In genomic region chr2:143140864-143141637, GRCh38 we compare ENCODE assay signal across 9 cellular contexts. TPM values are rescaled to one million over a fixed set of nuclear protein-coding genes. Genes with fewer than 3 reads are reported as not detected.
DNase-seq lines count a peak whose midpoint lies in the region; ATAC-seq, FAIRE-seq and TF ChIP-seq lines count a peak whose summit lies in the region.
"Had no signal": no experiment of that assay in that cellular context is flagged by ENCODE, and none has a peak within 500 bp of the region (broad histone marks: within the 10 kb centered on the region; RNA-seq: fewer than 3 reads in every experiment).

No MANE protein-coding gene starts in this region.

- ATAC-seq in right lobe of liver (peak; percentile 12 to 67 (median 35)), HepG2 (no peak), HG03039 (IDR thresholded peaks at IDR 0.05; ENCODE audit: unreplicated experiment) (peak; percentile 78)

- no peaks in the 10 kb centered on the region for H4K20me1 ChIP-seq in HepG2 (ENCODE audit: insufficient read depth, low read length)

- TF ChIP-seq CTCF in right lobe of liver (IDR thresholded peaks at IDR 0.05) = no peak
- no peak for TF ChIP-seq CTCF in HepG2 (CRISPR knock-in tag; IDR thresholded peaks at IDR 0.05)

- no peak overlapping the region for H3K9ac ChIP-seq in HepG2 (ENCODE audit: insufficient read depth, low read depth, low read length)

- in situ Hi-C loops in HepG2 (cut with HindIII; ENCODE audit: extremely low pct_ligation_motif_present, low pct_unique_long_range_greater_than_20kb) = no loop called here

- BruUV-seq in HepG2 (replicated peaks; lab: Mats Ljungman, UMichigan) = no TSS peak

- H3K27me3 ChIP-seq in right lobe of liver (no peaks in the 10 kb centered on the region), HepG2 (ENCODE audit: control insufficient read depth in 1 of 2, insufficient read depth in 2 of 2, low read length in 2 of 2) (no peaks in the 10 kb centered on the region)

- no peak overlapping the region for H2AFZ ChIP-seq in HepG2 (ENCODE audit: low read length)

- H3K9me3 ChIP-seq in right lobe of liver (no peaks in the 10 kb centered on the region), HepG2 (ENCODE audit: low read length) (no peaks in the 10 kb centered on the region)

- POLR2A ChIA-PET in HepG2 (lab: Yijun Ruan, JAX) = no interaction called here

- WGBS in right lobe of liver (ENCODE audit: insufficient coverage, low coverage, low lambda C conversion rate, missing lambda C conversion rate) = 39% methylated on average over 1 of the region's 1 CpG
- 2% methylated on average over 1 of the region's 1 CpG for WGBS in HepG2 (ENCODE audit: low lambda C conversion rate)

- H3K4me3 ChIP-seq in right lobe of liver (no peak overlapping the region), HepG2 (replicated peaks in 1 of 3; ENCODE audit: insufficient read depth in 1 of 3, low read depth in 2 of 3, low read length in 3 of 3) (no peak overlapping the region)

- no peak for TF ChIP-seq RAD21 in HepG2 (CRISPR knock-in tag; IDR thresholded peaks at IDR 0.05)

- TF ChIP-seq POLR2A in right lobe of liver (IDR thresholded peaks at IDR 0.05) (no peak), HepG2 (IDR thresholded peaks at IDR 0.05; ENCODE audit: insufficient read depth in 1 of 2, low read depth in 2 of 2, low read length in 2 of 2) (no peak)

- no peak for DNase-seq in right lobe of liver
- no peak for DNase-seq in HepG2 (ENCODE audit: low spot score)
- peak; percentile 93 for DNase-seq in SIG-M5 (lab: John Stamatoyannopoulos, UW)
- DNase-seq in foreskin melanocyte = no peak
- no peak for DNase-seq in NK-92 (lab: John Stamatoyannopoulos, UW; ENCODE audit: unreplicated experiment)
- DNase-seq in NCI-H1694 treated with DMSO at 0.1 percent for 48 hours (lab: John Stamatoyannopoulos, UW) = no peak
- DNase-seq in activated CD4-positive, alpha-beta T cell treated with anti-CD3 and anti-CD28 coated beads for 4 hours = no peak

- no peaks in the 10 kb centered on the region for H3K79me2 ChIP-seq in HepG2 (ENCODE audit: insufficient read depth, low read length)

- H3K36me3 ChIP-seq in right lobe of liver = no peaks in the 10 kb centered on the region
- no peaks in the 10 kb centered on the region for H3K36me3 ChIP-seq in HepG2 (replicated peaks in 1 of 2; ENCODE audit: control insufficient read depth in 1 of 2, insufficient read depth in 2 of 2, low read length in 2 of 2)

- CTCF ChIA-PET in HepG2 (lab: Yijun Ruan, JAX; ENCODE audit: low intra/inter-chr PET ratio, low total read pairs) = no interaction called here

- no peak overlapping the region for H3K4me2 ChIP-seq in HepG2 (ENCODE audit: low read depth, low read length)

- H3K4me1 ChIP-seq in right lobe of liver (no peaks in the 10 kb centered on the region), HepG2 (ENCODE audit: insufficient read depth, low read length) (no peaks in the 10 kb centered on the region)

- TF ChIP-seq EP300 in HepG2 (IDR thresholded peaks at IDR 0.05; ENCODE audit: low read depth in 2 of 2, low read length in 2 of 2) = no peak
- no peak for TF ChIP-seq EP300 in HepG2 (CRISPR knock-in tag; IDR thresholded peaks at IDR 0.05; ENCODE audit: borderline replicate concordance)

- no peak for FAIRE-seq in HepG2 (lab: Jason Lieb, UNC)

- intact Hi-C loops in right lobe of liver (cut with DNase I) (no loop called here), HepG2 (cut with micrococcal nuclease; ENCODE audit: unreplicated experiment) (no loop called here)

- H3K27ac ChIP-seq in right lobe of liver = no peak overlapping the region
- H3K27ac ChIP-seq in HepG2 (ENCODE audit: extremely low read length, insufficient read depth, low read length) = no peak overlapping the region

TF ChIP-seq in HepG2, 621 proteins besides CTCF, POLR2A, EP300 and RAD21 (continues in another document):
- TF ChIP-seq AKAP8 (CRISPR knock-in tag; IDR thresholded peaks at IDR 0.05) (no peak), BHLHE40 (IDR thresholded peaks at IDR 0.05; ENCODE audit: low read length) (no peak), ATF1 (CRISPR knock-in tag; IDR thresholded peaks at IDR 0.05) (no peak), ZNF556 (CRISPR knock-in tag; IDR thresholded peaks at IDR 0.05; ENCODE audit: borderline replicate concordance) (no peak), ZNF468 (CRISPR knock-in tag; IDR thresholded peaks at IDR 0.05) (no peak), ZBTB46 (CRISPR knock-in tag; IDR thresholded peaks at IDR 0.05; ENCODE audit: borderline replicate concordance) (no peak)

RNA-seq across cellular contexts. Expression of gene ARHGAP15, which starts 11.8 kb away (rescaled TPM):
- 1 to 10 TPM; 3.3 to 8.2 (median 6.6) TPM for total RNA-seq in right lobe of liver
- not detected in 2 replicates for total RNA-seq in HepG2 (2016; rRNA removed; fragmentation: Illumina TruSeq; extraction: Trizol)
- 0.79 TPM in 1 of 2 replicates, not detected in the other for total RNA-seq in HepG2 (2016; cell fraction: cytosol; rRNA removed; fragmentation: Illumina TruSeq; extraction: Trizol; ENCODE audit: low read depth)
- not detected in 2 replicates for total RNA-seq in HepG2 (2016; cell fraction: insoluble cytoplasmic fraction; rRNA removed; fragmentation: Illumina TruSeq; extraction: Trizol)
- total RNA-seq in HepG2 (2016; cell fraction: membrane; rRNA removed; fragmentation: Illumina TruSeq; extraction: Trizol) = not detected in 2 replicates
- total RNA-seq in HepG2 (2016; cell fraction: nucleus; rRNA removed; fragmentation: Illumina TruSeq; extraction: Trizol) = not detected in 2 replicates
- polyA plus RNA-seq in HepG2 (2011; rRNA removed) = 0.04 TPM in 1 of 2 replicates, not detected in the other
- polyA plus RNA-seq in HepG2 (2011; cell fraction: cytosol; rRNA removed) = not detected in 2 replicates
- polyA plus RNA-seq in HepG2 (2011; cell fraction: nucleus; rRNA removed) = not detected in 2 replicates
- not detected in 2 replicates for polyA plus RNA-seq in HepG2 (2012)
- polyA plus RNA-seq in HepG2 (2016; cell fraction: cytosol; fragmentation: Illumina TruSeq; extraction: Trizol; ENCODE audit: low read depth) = not detected in 2 replicates
- not detected in 2 replicates for polyA plus RNA-seq in HepG2 (2016; cell fraction: insoluble cytoplasmic fraction; fragmentation: Illumina TruSeq; extraction: Trizol; ENCODE audit: low read depth)
- not detected in 2 replicates for polyA plus RNA-seq in HepG2 (2016; cell fraction: membrane; fragmentation: Illumina TruSeq; extraction: Trizol; ENCODE audit: low read depth)
- polyA plus RNA-seq in HepG2 (2016; cell fraction: nucleus; fragmentation: Illumina TruSeq; extraction: Trizol; ENCODE audit: insufficient read depth, low read depth) = not detected in 2 replicates
- polyA minus RNA-seq in HepG2 (2011; rRNA and poly(A)+ RNA removed; ENCODE audit: low replicate concordance) = 0.80 TPM in 1 of 2 replicates, not detected in the other
- not detected in 2 replicates for polyA minus RNA-seq in HepG2 (2011; cell fraction: cytosol; rRNA and poly(A)+ RNA removed)
- polyA minus RNA-seq in HepG2 (2011; cell fraction: nucleus; rRNA and poly(A)+ RNA removed) = 0.77 and 2.1 TPM in 2 replicates
- total RNA-seq: M059J had no signal
